ENCODE assay signal across 8 cellular contexts in genomic region chr6:151240036-151240685, GRCh38. TPM values are rescaled to one million over a fixed set of nuclear protein-coding genes. Genes with fewer than 3 reads are reported as not detected.
A peak's percentile ranks its signal among the peaks of the same experiment; 100 is the strongest.
DNase-seq lines count a peak whose midpoint lies in the region; ATAC-seq and TF ChIP-seq lines count a peak whose summit lies in the region.

No MANE protein-coding gene starts in this region.

- H3K9me3 ChIP-seq in adipocyte (ENCODE audit: control insufficient read depth, low read length) (no peaks in the 10 kb centered on the region), cardiac muscle cell (ENCODE audit: low read depth) (no peaks in the 10 kb centered on the region), aorta (ENCODE audit: control insufficient read depth, low read length) (no peaks in the 10 kb centered on the region)

- H3K27me3 Mint-ChIP-seq in osteocyte (ENCODE audit: unreplicated experiment) = no peaks in the 10 kb centered on the region

- ATAC-seq in aorta (ENCODE audit: low FRiP score) (peak; percentile 91), GM19035 (IDR thresholded peaks at IDR 0.05; ENCODE audit: unreplicated experiment) (no peak)

- peaks cover 11% of the 10 kb centered on the region for H3K36me3 Mint-ChIP-seq in osteocyte (ENCODE audit: unreplicated experiment)

- H3K4me3 ChIP-seq in adipocyte (ENCODE audit: low read length) (peak overlapping the region; percentile 89), cardiac muscle cell (peak overlapping the region; percentile 89), aorta (ENCODE audit: low read length in 2 of 2) (peak overlapping the region; percentile 58 to 90)

- TF ChIP-seq CTCF in cardiac muscle cell (IDR thresholded peaks at IDR 0.05; ENCODE audit: low read depth, low read length) (peak; percentile 17), osteocyte (IDR thresholded peaks at IDR 0.05) (no peak)

- H3K27me3 ChIP-seq in adipocyte (replicated peaks; ENCODE audit: control insufficient read depth, insufficient read depth, low read length) (no peaks in the 10 kb centered on the region), cardiac muscle cell (no peaks in the 10 kb centered on the region), aorta (ENCODE audit: control insufficient read depth in 1 of 2, insufficient read depth in 2 of 2, low read length in 1 of 2) (no peaks in the 10 kb centered on the region)

- peak overlapping the region; percentile 94 for H3K4me3 Mint-ChIP-seq in osteocyte (ENCODE audit: unreplicated experiment)

- H3K4me1 Mint-ChIP-seq in osteocyte (ENCODE audit: unreplicated experiment) = peaks cover 33% of the 10 kb centered on the region

- no peaks in the 10 kb centered on the region for H3K36me3 ChIP-seq in adipocyte (ENCODE audit: control insufficient read depth, insufficient read depth, low read length, severe bottlenecking)
- H3K36me3 ChIP-seq in cardiac muscle cell = no peaks in the 10 kb centered on the region
- no peaks in the 10 kb centered on the region for H3K36me3 ChIP-seq in aorta (ENCODE audit: control insufficient read depth in 1 of 2, insufficient read depth in 2 of 2, low read length in 1 of 2)

- H3K27ac ChIP-seq in cardiac muscle cell (peak overlapping the region; percentile 89), aorta (ENCODE audit: low read depth in 1 of 2, low read length in 2 of 2) (peak overlapping the region; percentile 23 to 76)

- H3K27ac Mint-ChIP-seq in osteocyte (ENCODE audit: unreplicated experiment) = peak overlapping the region; percentile 95

- 0 to 1% methylated on average over 51 to 60 of the region's 60 CpGs for WGBS in aorta, 2 donors

- DNase-seq in DMS79 treated with DMSO at 0.1 percent for 48 hours (lab: John Stamatoyannopoulos, UW) = peak; percentile 8
- DNase-seq in DMS79 (lab: John Stamatoyannopoulos, UW) = no peak
- DNase-seq in NCI-H226 = peak; percentile 50
- DNase-seq in adipocyte (ENCODE audit: low read depth) = peak; percentile 90
- DNase-seq in cardiac muscle cell (ENCODE audit: low read depth in 1 of 2, low spot score in 1 of 2) = peak; percentile 82 to 90
- DNase-seq in osteocyte (ENCODE audit: extremely low spot score, unreplicated experiment) = peak; percentile 88
- peak; percentile 88 to 91 for DNase-seq in aorta

- no peaks in the 10 kb centered on the region for H3K9me3 Mint-ChIP-seq in osteocyte (ENCODE audit: unreplicated experiment)

- H3K4me1 ChIP-seq in adipocyte (ENCODE audit: control insufficient read depth, insufficient read depth, low read length) (peaks cover 19% of the 10 kb centered on the region), cardiac muscle cell (ENCODE audit: low read depth) (peaks cover 16% of the 10 kb centered on the region), aorta (ENCODE audit: control insufficient read depth in 1 of 2, insufficient read depth in 2 of 2, low read length in 2 of 2) (no peaks in the 10 kb centered on the region)

- intact Hi-C loops in aorta (cut with DNase I) = loop anchor here (5.0 to 10.0 kb wide), 2 partner anchors 82 to 215 kb away; no protein-coding TSS in a partner anchor

- H3K9ac ChIP-seq in adipocyte (ENCODE audit: low read length) = peak overlapping the region; percentile 88

RNA-seq across cellular contexts. Expression of gene AKAP12, which starts 0.4 kb away (rescaled TPM):
- 44.4 and 84.9 TPM in 2 replicates for total RNA-seq in cardiac muscle cell
- polyA plus RNA-seq in cardiac muscle cell = 66.5 and 81.7 TPM in 2 replicates
- total RNA-seq in osteocyte = 154 and 165 TPM in 2 replicates
- 100 to 1,000 TPM in 1 of 2 donors, 10 to 100 TPM in 1; 77.7 to 101 TPM for total RNA-seq in aorta
- polyA plus RNA-seq in aorta = 10 to 100 TPM; 19.2 to 69.3 TPM
